Comparison of ENCODE assay signal across 24 cellular contexts in genomic region chr1:233641029-233641428, GRCh38.
"Had no signal": no experiment of that assay in that cellular context is flagged by ENCODE, and none has a peak within 500 bp of the region (broad histone marks: within the 10 kb centered on the region; RNA-seq: fewer than 3 reads in every experiment).

No MANE protein-coding gene starts in this region.

- ATAC-seq: activated CD4-positive, CD25-positive, alpha-beta regulatory T cell treated with anti-CD3 and anti-CD28 coated beads, Interleukin-2, amount 50 U/mL, for 24 hours; activated CD8-positive, alpha-beta T cell treated with anti-CD3 and anti-CD28 coated beads for 36 hours; activated T-cell treated with anti-CD3 and anti-CD28 coated beads, Interleukin-2, amount 50 U/mL, for 4 hours; activated T-helper 17 cell treated with anti-CD3 and anti-CD28 coated beads, Interleukin-2, amount 50 U/mL, for 72 hours; esophagus mucosa had no signal

- H3K4me3 ChIP-seq: coronary artery, dorsolateral prefrontal cortex had no signal

- DNase-seq: activated B cell treated with CpG ODN at 0.5 μM for 24 hours; activated CD4-positive, alpha-beta T cell treated with anti-CD3 and anti-CD28 coated beads for 48 hours; activated CD4-positive, alpha-beta T cell treated with anti-CD3 and anti-CD28 coated beads, Interleukin-2, amount 50 U/mL, for 1 hour; activated CD4-positive, alpha-beta T cell treated with anti-CD3 and anti-CD28 coated beads, Interleukin-2, amount 50 U/mL, for 48 hours; activated CD8-positive, alpha-beta memory T cell treated with anti-CD3 and anti-CD28 coated beads for 24 hours; activated CD8-positive, alpha-beta T cell treated with anti-CD3 and anti-CD28 coated beads for 36 hours; activated effector memory CD4-positive, alpha-beta T cell treated with Interleukin-2 at 50 U/mL for 16 hours; activated gamma-delta T cell treated with Interleukin-2 at 50 U/mL for 16 hours; activated naive CD4-positive, alpha-beta T cell treated with anti-CD3 and anti-CD28 coated beads, Interleukin-2, amount 50 U/mL, for 16 hours; activated naive CD4-positive, alpha-beta T cell treated with Interleukin-2 at 50 U/mL for 16 hours; activated T-cell treated with anti-CD3 and anti-CD28 coated beads, Interleukin-2, amount 50 U/mL, for 4 hours; amniotic stem cell; anterior cingulate cortex; brain microvascular endothelial cell; dorsolateral prefrontal cortex; effector memory CD4-positive, alpha-beta T cell; endodermal cell; foreskin fibroblast; T1000; WERI-Rb-1 had no signal
